ENCODE assay signal across 34 cellular contexts in the genomic region with DNA sequence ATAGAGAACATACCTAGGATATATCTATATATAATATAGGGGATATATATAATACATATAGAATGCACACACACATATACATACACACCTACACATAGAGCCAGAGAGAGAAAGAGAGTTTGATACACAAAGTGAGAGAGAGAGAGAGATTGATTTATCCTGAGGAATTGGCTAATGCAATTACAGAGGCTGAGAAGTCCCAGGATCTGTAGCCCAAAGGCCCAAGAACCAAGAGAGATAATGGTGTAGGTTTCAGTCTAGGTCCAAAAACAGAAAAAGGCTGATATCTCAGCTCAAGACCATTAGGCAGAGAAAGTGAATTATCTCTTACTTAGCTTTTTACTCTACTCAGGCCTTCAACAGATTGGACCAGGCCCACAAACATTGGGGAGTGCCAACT.
"Had no signal": no experiment of that assay in that cellular context is flagged by ENCODE, and none has a peak within 500 bp of the region (broad histone marks: within the 10 kb centered on the region; RNA-seq: fewer than 3 reads in every experiment).

No MANE protein-coding gene starts in this region.

- H3K9me3 ChIP-seq: MG63 had no signal

- H3K4me3 ChIP-seq: MG63 had no signal

- DNase-seq: Karpas-422, Kasumi-1, KG1, MG63, MM.1S, MV-4-11, NCI-H1048, NCI-H1092, NCI-H1092 treated with DMSO at 0.1 percent for 48 hours, NCI-H1105, NCI-H1105 treated with DMSO at 0.1 percent for 48 hours, NCI-H1417, NCI-H1417 treated with DMSO at 0.1 percent for 48 hours, NCI-H1436, NCI-H1436 treated with DMSO at 0.1 percent for 48 hours, NCI-H146, NCI-H1694, NCI-H1694 treated with DMSO at 0.1 percent for 48 hours, NCI-H187, NCI-H187 treated with DMSO at 0.1 percent for 48 hours, NCI-H1930, NCI-H2029, NCI-H2029 treated with DMSO at 0.1 percent for 48 hours, NCI-H2081, NCI-H2081 treated with DMSO at 0.1 percent for 48 hours, NCI-H2107, NCI-H2171, NCI-H2171 treated with DMSO at 0.1 percent for 48 hours, NCI-H2227 treated with DMSO at 0.1 percent for 48 hours, NCI-H226, NCI-H345, NCI-H446 treated with DMSO at 0.1 percent for 48 hours, NCI-H510A had no signal

- H3K27me3 ChIP-seq: MG63 had no signal

- H3K36me3 ChIP-seq: MG63 had no signal

- H3K27ac ChIP-seq: KMS-11 had no signal
